Comparison of ENCODE assay signal across 9 cellular contexts in the genomic region with DNA sequence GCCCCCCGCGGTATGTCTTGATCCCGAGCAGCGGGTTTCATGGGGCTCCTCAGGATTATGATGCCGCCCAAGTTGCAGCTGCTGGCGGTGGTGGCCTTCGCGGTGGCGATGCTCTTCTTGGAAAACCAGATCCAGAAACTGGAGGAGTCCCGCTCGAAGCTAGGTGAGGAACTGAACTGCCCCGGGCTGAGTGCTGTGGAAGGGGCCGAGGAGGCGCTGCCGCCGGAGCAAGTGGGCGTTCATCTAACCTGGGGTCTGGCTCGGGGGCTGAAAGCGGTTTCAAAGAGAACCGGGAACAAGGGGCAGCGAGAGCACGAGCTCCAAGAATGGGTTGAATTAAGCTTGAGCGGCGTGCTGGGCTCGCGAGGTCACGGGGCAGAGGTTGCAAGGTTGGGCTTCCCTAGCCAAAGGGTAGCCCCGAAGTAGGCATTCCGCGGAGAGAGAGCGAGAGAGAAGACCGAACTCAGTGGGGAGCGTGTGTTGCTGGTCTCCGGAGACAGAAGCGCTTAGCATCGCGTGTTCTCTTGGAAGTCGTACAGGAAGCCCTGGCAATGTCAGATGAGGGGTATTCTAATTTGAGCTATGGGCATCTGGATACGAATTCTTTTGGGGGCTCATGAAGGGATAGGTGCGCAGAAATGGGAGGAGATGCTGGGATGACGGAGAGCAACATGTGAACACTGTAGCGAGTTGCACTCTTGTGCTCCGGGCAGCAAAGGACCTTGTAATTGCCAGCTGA. TPM values are rescaled to one million over a fixed set of nuclear protein-coding genes. Genes with fewer than 3 reads are reported as not detected.
DNase-seq lines count a peak whose midpoint lies in the region; ATAC-seq and TF ChIP-seq lines count a peak whose summit lies in the region.
"Had no signal": no experiment of that assay in that cellular context is flagged by ENCODE, and none has a peak within 500 bp of the region (broad histone marks: within the 10 kb centered on the region; RNA-seq: fewer than 3 reads in every experiment).

No MANE protein-coding gene starts in this region.

- intact Hi-C loops in CD4-positive, alpha-beta T cell (cut with DNase I, micrococcal nuclease): loop anchor here (2.0 to 10.0 kb wide), 7 partner anchors 130 to 528 kb away; partner anchors contain the start of genes SH3GLB1 (in 2 of the 2) and ODF2L (in 1 of the 2)
- intact Hi-C loops in cardiac septum (cut with DNase I) (loop anchor here (5.0 to 10.0 kb wide), 3 partner anchors 138 to 520 kb away; partner anchors contain the start of genes ODF2L and SH3GLB1), posterior cingulate gyrus (cut with DNase I) (loop anchor here (1.0 kb wide), 1 partner anchor 211 kb away; the partner anchor contains the start of gene SH3GLB1)

- H3K9me3 ChIP-seq in CD4-positive, alpha-beta T cell (ENCODE audit: control insufficient read depth, low read length): no peaks in the 10 kb centered on the region

- peaks cover 46% of the 10 kb centered on the region for H3K4me1 Mint-ChIP-seq in CD4-positive, alpha-beta T cell (ENCODE audit: low read depth)

- POLR2A ChIA-PET in CD4-positive, alpha-beta T cell (lab: Charles Lee): interaction anchor here (0.6 to 5.7 kb wide), 10 partner anchors 19 to 1769 kb away, joined by 3 to 103 read pairs (median 4); partner anchors contain the start of genes BCL10, ODF2L, PKN2 and SH3GLB1

- peak overlapping the region; percentile 74 for H3K27ac ChIP-seq in CD4-positive, alpha-beta T cell (ENCODE audit: low read depth, low read length)

- no peaks in the 10 kb centered on the region for H3K9me3 Mint-ChIP-seq in CD4-positive, alpha-beta T cell
- H3K9me3 Mint-ChIP-seq: T-helper 1 cell treated with Interleukin-12 subunit alpha and Interleukin-12 subunit beta and Interleukin-4 antibody, amounts not matched to agents 30 μg/mL and 1 μg/mL, for 36 hours had no signal

- no peaks in the 10 kb centered on the region for H3K27me3 Mint-ChIP-seq in CD4-positive, alpha-beta T cell

- H3K27ac Mint-ChIP-seq in CD4-positive, alpha-beta T cell: no peak overlapping the region
- H3K27ac Mint-ChIP-seq: T-helper 1 cell treated with Interleukin-12 subunit alpha and Interleukin-12 subunit beta and Interleukin-4 antibody, amounts not matched to agents 30 μg/mL and 1 μg/mL, for 36 hours had no signal

- no peaks in the 10 kb centered on the region for H3K27me3 ChIP-seq in CD4-positive, alpha-beta T cell (ENCODE audit: control insufficient read depth, insufficient read depth, low read length)

- TF ChIP-seq CTCF in CD4-positive, alpha-beta T cell (IDR thresholded peaks at IDR 0.05): no peak

- CTCF ChIA-PET in CD4-positive, alpha-beta T cell (lab: Charles Lee): interaction anchor here (1.3 to 1.4 kb wide), 3 partner anchors 14 to 210 kb away, joined by 3 to 8 read pairs (median 4); partner anchors contain the start of gene SH3GLB1

- no peak overlapping the region for H3K4me3 Mint-ChIP-seq in CD4-positive, alpha-beta T cell
- H3K4me3 Mint-ChIP-seq: T-helper 1 cell treated with Interleukin-12 subunit alpha and Interleukin-12 subunit beta and Interleukin-4 antibody, amounts not matched to agents 30 μg/mL and 1 μg/mL, for 36 hours had no signal

- ATAC-seq in CD4-positive, alpha-beta T cell (ENCODE audit: poor library complexity): peak; percentile 6
- peak; percentile 16 for ATAC-seq in GM21390 (IDR thresholded peaks at IDR 0.05; ENCODE audit: unreplicated experiment)

- peak; percentile 14 to 51 (median 28) for DNase-seq in CD4-positive, alpha-beta T cell
- DNase-seq in KBM-7 (peak; percentile 71), SHP77 treated with DMSO at 0.1 percent for 48 hours (lab: John Stamatoyannopoulos, UW) (peak; percentile 57), cardiac septum (ENCODE audit: low spot score) (peak; percentile 77), posterior cingulate gyrus (peak; percentile 32 to 91 (median 50)), ureter (ENCODE audit: low spot score) (peak; percentile 60)
- peak; percentile 47 for DNase-seq in activated naive CD4-positive, alpha-beta T cell treated with anti-CD3 and anti-CD28 coated beads, Interleukin-2, amount 50 U/mL, for 16 hours

- peaks cover 29% of the 10 kb centered on the region for H3K36me3 Mint-ChIP-seq in CD4-positive, alpha-beta T cell (ENCODE audit: low read depth)

- in situ Hi-C loops in KBM-7 (cut with MboI; ENCODE audit: low pct_unique_long_range_greater_than_20kb, low sequenced_read_pairs): no loop called here

RNA-seq across cellular contexts. Expression of gene HS2ST1, which starts 0.7 kb away (rescaled TPM):
- 1 to 10 TPM; 6.7 to 6.9 TPM for total RNA-seq in CD4-positive, alpha-beta T cell
- total RNA-seq in cardiac septum (12.6 TPM), ureter (25.6 TPM)

RNA-seq across cellular contexts. Expression of gene SELENOF, which starts 1.2 kb away (rescaled TPM):
- total RNA-seq in CD4-positive, alpha-beta T cell: 10 to 100 TPM; 74.1 to 74.9 TPM
- 80.7 TPM for total RNA-seq in cardiac septum
- 192 TPM for total RNA-seq in ureter

Comparison
In these comparisons a context has a peak if more than half of its experiments do, and no peak if none do; other contexts are left out.
1. Peak in every context shown above with its lines: DNase-seq, ATAC-seq and H3K27ac ChIP-seq.